In the genomic region with DNA sequence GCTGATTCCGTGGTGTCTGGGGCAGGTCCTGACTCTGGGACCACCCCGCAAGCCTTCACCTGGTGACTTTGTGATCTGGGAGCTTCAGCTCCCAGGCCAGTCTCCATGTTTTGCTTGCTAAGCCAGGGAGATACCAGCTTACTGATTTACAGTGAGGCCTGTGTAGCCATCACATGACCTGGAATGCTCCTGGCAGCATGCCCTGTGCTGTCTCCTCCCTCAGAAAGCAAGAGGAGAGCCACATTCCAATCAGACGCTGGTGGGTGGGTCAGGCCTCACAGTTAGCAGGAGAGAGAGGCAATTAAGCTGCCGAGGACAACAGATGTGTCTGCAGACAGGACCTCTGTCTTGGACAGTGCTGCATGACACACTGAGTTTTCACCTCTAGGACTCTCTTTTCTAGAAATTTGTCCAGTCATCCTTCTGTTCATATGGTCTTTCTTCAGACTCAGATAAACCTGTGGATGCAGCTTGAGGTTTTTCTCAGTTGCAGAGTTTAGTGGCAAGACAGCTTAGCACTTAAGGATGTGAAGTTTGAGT, we compare ENCODE assay signal across 8 cellular contexts. TPM values are rescaled to one million over a fixed set of nuclear protein-coding genes. Genes with fewer than 3 reads are reported as not detected.
DNase-seq lines count a peak whose midpoint lies in the region; ATAC-seq and TF ChIP-seq lines count a peak whose summit lies in the region.

No MANE protein-coding gene starts in this region.

- H3K27me3 ChIP-seq in suprapubic skin, result no peaks in the 10 kb centered on the region

- no peak overlapping the region for H3K4me3 Mint-ChIP-seq in chondrocyte (ENCODE audit: unreplicated experiment)

- 35% methylated on average over 4 of the region's 4 CpGs for WGBS in suprapubic skin

- peaks cover 40% of the 10 kb centered on the region for H3K4me1 Mint-ChIP-seq in chondrocyte (ENCODE audit: low read depth)

- TF ChIP-seq POLR2A in suprapubic skin (IDR thresholded peaks at IDR 0.05), result no peak

- H3K27ac Mint-ChIP-seq in chondrocyte (ENCODE audit: unreplicated experiment), result peak overlapping the region; percentile 97

- no peaks in the 10 kb centered on the region for H3K27me3 Mint-ChIP-seq in chondrocyte (ENCODE audit: low read depth)

- DNase-seq in GOT3 (lab: John Stamatoyannopoulos, UW) (peak; percentile 62), NCI-H524 (lab: John Stamatoyannopoulos, UW) (peak; percentile 61 to 80), chondrocyte (ENCODE audit: low spot score) (no peak), left kidney (ENCODE audit: low read depth, low spot score) (peak; percentile 96), suprapubic skin (ENCODE audit: low spot score in 2 of 2) (no peak), GM10266 (ENCODE audit: extremely low spot score) (no peak)

- H3K36me3 ChIP-seq in suprapubic skin, result peaks cover 18% of the 10 kb centered on the region

- H3K36me3 Mint-ChIP-seq in chondrocyte (ENCODE audit: low read depth), result peaks cover under 1% of the 10 kb centered on the region

- no peak overlapping the region for H3K4me3 ChIP-seq in suprapubic skin

- ATAC-seq in GM18517 (IDR thresholded peaks at IDR 0.05; ENCODE audit: unreplicated experiment) (no peak), GM18907 (IDR thresholded peaks at IDR 0.05; ENCODE audit: unreplicated experiment) (no peak)

- no peak for TF ChIP-seq EP300 in suprapubic skin (IDR thresholded peaks at IDR 0.05)

- no peak for TF ChIP-seq CTCF in chondrocyte (IDR thresholded peaks at IDR 0.05)
- no peak for TF ChIP-seq CTCF in suprapubic skin (IDR thresholded peaks at IDR 0.05)
- no peak for TF ChIP-seq CTCF in GM10266 (IDR thresholded peaks at IDR 0.05; ENCODE audit: control insufficient read depth, insufficient read depth, low read depth, missing control alignments)

- peaks cover 28% of the 10 kb centered on the region for H3K4me1 ChIP-seq in suprapubic skin

- H3K27ac ChIP-seq in suprapubic skin, result peak overlapping the region; percentile 38

- H3K9me3 ChIP-seq in suprapubic skin, result no peaks in the 10 kb centered on the region

- no peaks in the 10 kb centered on the region for H3K9me3 Mint-ChIP-seq in chondrocyte (ENCODE audit: low read depth)

RNA-seq across cellular contexts. Expression of a gene that starts 24.4 kb away (rescaled TPM):
- total RNA-seq in chondrocyte, result 13.2 to 27.3 TPM (median 25.5 TPM) in 3 replicates
- total RNA-seq in suprapubic skin, result 10 to 100 TPM in 2 of 4 donors, 1 to 10 TPM in 2; 8.4 to 12.4 (median 10.6) TPM

RNA-seq across cellular contexts. Expression of a gene that starts 37.0 kb away (rescaled TPM):
- total RNA-seq in chondrocyte (7.1 to 11.1 TPM (median 7.3 TPM) in 3 replicates), suprapubic skin (10 to 100 TPM in 1 of 4 donors, 1 to 10 TPM in 3; 4.5 to 11.8 (median 5.8) TPM)

RNA-seq across cellular contexts. Expression of a gene that starts 49.2 kb away (rescaled TPM):
- total RNA-seq in chondrocyte (1.5 to 9.8 TPM (median 8.3 TPM) in 3 replicates), suprapubic skin (10 to 100 TPM in 1 of 4 donors, 1 to 10 TPM in 3; 4.8 to 11.6 (median 7.3) TPM)

RNA-seq across cellular contexts. Expression of a gene that starts 58.2 kb away (rescaled TPM):
- total RNA-seq in chondrocyte (1.1 to 4.6 TPM (median 3.4 TPM) in 3 replicates), suprapubic skin (not detected)

Comparison
In these comparisons a context has a peak if more than half of its experiments do, and no peak if none do; other contexts are left out.
1. DNase-seq: peak in GOT3 (single experiment), NCI-H524 (2 of 2) and left kidney (single experiment); none in chondrocyte (single experiment), suprapubic skin (0 of 2) and GM10266 (single experiment).